ENCODE assay signal across 3 cellular contexts in genomic region chr9:131917009-131917408, GRCh38.
"Had no signal": no experiment of that assay in that cellular context is flagged by ENCODE, and none has a peak within 500 bp of the region (broad histone marks: within the 10 kb centered on the region; RNA-seq: fewer than 3 reads in every experiment).

No MANE protein-coding gene starts in this region.

- H3K4me3 ChIP-seq: GM12878 had no signal

- ATAC-seq: GM12878 had no signal

- DNase-seq: GDM1, GF-D8 had no signal
